Comparison of ENCODE assay signal across 34 cellular contexts in genomic region chr15:77636209-77636608, GRCh38. TPM values are rescaled to one million over a fixed set of nuclear protein-coding genes. Genes with fewer than 3 reads are reported as not detected.
"Had no signal": no experiment of that assay in that cellular context is flagged by ENCODE, and none has a peak within 500 bp of the region (broad histone marks: within the 10 kb centered on the region; RNA-seq: fewer than 3 reads in every experiment).

No MANE protein-coding gene starts in this region.

- H3K9me3 ChIP-seq: MG63, SJCRH30 had no signal

- H3K4me3 Mint-ChIP-seq: activated CD4-positive, alpha-beta memory T cell treated with anti-CD3 and anti-CD28 coated beads, Interleukin-2, amount 10 ng/mL, durations not matched to agents 7 days and 5 days; activated CD8-positive, alpha-beta memory T cell treated with anti-CD3 and anti-CD28 coated beads, Interleukin-2, amount 10 ng/mL, durations not matched to agents 7 days and 5 days; activated naive CD4-positive, alpha-beta T cell treated with anti-CD3 and anti-CD28 coated beads, Interleukin-2, amount 10 ng/mL, durations not matched to agents 7 days and 5 days; activated naive CD8-positive, alpha-beta T cell treated with anti-CD3 and anti-CD28 coated beads, Interleukin-2, amount 50 U/mL, for 24 hours had no signal

- H3K36me3 Mint-ChIP-seq: activated CD8-positive, alpha-beta memory T cell treated with anti-CD3 and anti-CD28 coated beads, Interleukin-2, amount 10 ng/mL, durations not matched to agents 7 days and 5 days; activated naive CD4-positive, alpha-beta T cell treated with anti-CD3 and anti-CD28 coated beads, Interleukin-2, amount 10 ng/mL, durations not matched to agents 7 days and 5 days; activated naive CD8-positive, alpha-beta T cell; brain had no signal

- H2AFZ ChIP-seq: PC-9 had no signal

- H3K27ac ChIP-seq: PC-9, RWPE1, SJCRH30, SK-N-MC, WERI-Rb-1 had no signal

- DNase-seq: activated CD4-positive, alpha-beta memory T cell treated with anti-CD3 and anti-CD28 coated beads, Interleukin-2, amount 10 ng/mL, durations not matched to agents 7 days and 5 days; activated CD4-positive, alpha-beta T cell treated with anti-CD3 and anti-CD28 coated beads for 1 hour; activated CD4-positive, alpha-beta T cell treated with anti-CD3 and anti-CD28 coated beads for 48 hours; activated CD4-positive, CD25-positive, alpha-beta regulatory T cell; activated CD8-positive, alpha-beta memory T cell treated with anti-CD3 and anti-CD28 coated beads for 24 hours; activated CD8-positive, alpha-beta memory T cell treated with anti-CD3 and anti-CD28 coated beads, Interleukin-2, amount 10 ng/mL, durations not matched to agents 7 days and 5 days; activated CD8-positive, alpha-beta memory T cell treated with anti-CD3 and anti-CD28 coated beads, Interleukin-2, amount 50 U/mL, for 48 hours; activated effector memory CD4-positive, alpha-beta T cell treated with Interleukin-2 at 50 U/mL for 16 hours; activated naive CD4-positive, alpha-beta T cell treated with anti-CD3 and anti-CD28 coated beads, Interleukin-2, amount 10 ng/mL, durations not matched to agents 7 days and 5 days; activated naive CD8-positive, alpha-beta T cell treated with anti-CD3 and anti-CD28 coated beads, Interleukin-2, amount 50 U/mL, for 24 hours; activated T-cell treated with anti-CD3 and anti-CD28 coated beads, Interleukin-2, amount 50 U/mL, for 48 hours; anterior cingulate cortex; central memory CD4-positive, alpha-beta T cell; Kasumi-1; KG1; MG63; NCI-H1048; NCI-H1436 treated with DMSO at 0.1 percent for 48 hours; NCI-H1694 treated with DMSO at 0.1 percent for 48 hours; NCI-H2029; NCI-H510A; NCI-H526; PC-9; SHP77; SJCRH30; T1000; WERI-Rb-1 had no signal

- H3K9me3 Mint-ChIP-seq: activated CD4-positive, alpha-beta memory T cell treated with anti-CD3 and anti-CD28 coated beads, Interleukin-2, amount 10 ng/mL, durations not matched to agents 7 days and 5 days; activated naive CD4-positive, alpha-beta T cell treated with anti-CD3 and anti-CD28 coated beads, Interleukin-2, amount 10 ng/mL, durations not matched to agents 7 days and 5 days; activated naive CD8-positive, alpha-beta T cell treated with anti-CD3 and anti-CD28 coated beads, Interleukin-2, amount 50 U/mL, for 24 hours had no signal

- ATAC-seq: activated CD8-positive, alpha-beta memory T cell treated with anti-CD3 and anti-CD28 coated beads, Interleukin-2, amount 10 ng/mL, durations not matched to agents 7 days and 5 days; activated naive CD8-positive, alpha-beta T cell treated with anti-CD3 and anti-CD28 coated beads, Interleukin-2, amount 50 U/mL, for 24 hours had no signal

- H3K4me2 ChIP-seq: PC-9 had no signal

- H3K4me3 ChIP-seq: MG63, PC-9, SJCRH30, SK-N-MC had no signal

- H3K27ac Mint-ChIP-seq: activated CD4-positive, alpha-beta memory T cell treated with anti-CD3 and anti-CD28 coated beads, Interleukin-2, amount 10 ng/mL, durations not matched to agents 7 days and 5 days; activated CD8-positive, alpha-beta memory T cell treated with anti-CD3 and anti-CD28 coated beads, Interleukin-2, amount 10 ng/mL, durations not matched to agents 7 days and 5 days; activated naive CD4-positive, alpha-beta T cell treated with anti-CD3 and anti-CD28 coated beads, Interleukin-2, amount 10 ng/mL, durations not matched to agents 7 days and 5 days; activated naive CD8-positive, alpha-beta T cell; activated naive CD8-positive, alpha-beta T cell treated with anti-CD3 and anti-CD28 coated beads, Interleukin-2, amount 50 U/mL, for 24 hours had no signal

- H3K27me3 ChIP-seq: SJCRH30 had no signal

- H3K36me3 ChIP-seq: MG63, SJCRH30, WERI-Rb-1 had no signal

RNA-seq across cellular contexts. Expression of gene LINGO1, which starts 3.5 kb away (rescaled TPM):
- total RNA-seq: activated CD4-positive, alpha-beta memory T cell treated with anti-CD3 and anti-CD28 coated beads, Interleukin-2, amount 10 ng/mL, durations not matched to agents 7 days and 5 days; activated CD8-positive, alpha-beta memory T cell treated with anti-CD3 and anti-CD28 coated beads, Interleukin-2, amount 10 ng/mL, durations not matched to agents 7 days and 5 days; OCI-LY7; PC-9; T-helper 1 cell treated with Interleukin-12 subunit alpha and Interleukin-12 subunit beta and Interleukin-4 antibody, amounts not matched to agents 30 ng/mL and 1 ng/mL, for 36 hours; T-helper 2 cell treated with Interferon-gamma antibody and Interleukin-4, amounts not matched to agents 100 ng/mL and 5 ng/mL, for 36 hours had no signal
